Comparison of ENCODE assay signal across 8 cellular contexts in the genomic region with DNA sequence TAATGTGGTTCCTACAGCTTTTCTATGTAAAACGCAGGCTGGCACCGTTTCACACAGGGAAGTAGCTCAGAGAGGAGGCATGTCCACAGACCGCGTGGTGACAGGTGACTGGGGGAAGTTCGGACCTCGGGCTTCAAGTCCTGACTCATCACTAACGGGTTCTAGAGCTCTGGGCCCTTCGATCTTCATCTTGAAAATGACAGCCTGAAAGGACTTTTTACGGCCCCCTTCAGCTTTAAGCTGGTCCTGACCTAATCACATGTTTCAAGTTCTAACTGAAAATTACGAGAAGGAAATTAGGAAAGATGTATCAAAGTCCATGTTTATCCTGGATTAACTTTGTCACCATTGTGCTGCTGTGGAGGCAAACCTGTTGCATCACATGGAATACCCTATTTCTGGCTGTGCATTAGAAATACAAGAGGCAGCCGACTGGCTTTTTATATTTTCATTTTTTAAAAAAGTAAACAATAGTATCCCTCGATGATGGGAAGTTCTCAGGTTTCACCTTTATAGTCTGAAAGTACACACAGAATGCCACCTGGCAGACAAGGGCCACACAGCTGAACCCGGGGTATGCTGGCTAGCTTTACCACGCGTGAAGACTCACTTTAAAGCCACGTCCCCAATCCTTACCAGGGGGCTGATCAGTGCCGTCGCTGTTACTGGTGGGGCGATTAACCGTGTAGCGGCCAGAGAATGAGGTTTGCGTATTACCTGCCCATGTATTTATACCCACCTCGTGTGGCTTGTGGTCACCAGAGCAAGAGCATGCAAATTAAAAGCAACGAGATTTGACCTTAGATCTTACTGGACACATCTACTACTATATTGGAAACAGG.
A peak's percentile ranks its signal among the peaks of the same experiment; 100 is the strongest.
DNase-seq lines count a peak whose midpoint lies in the region; ATAC-seq and TF ChIP-seq lines count a peak whose summit lies in the region.

No MANE protein-coding gene starts in this region.

- H3K9me2 ChIP-seq in DOHH2 (replicated peaks; ENCODE audit: control insufficient read depth, low read length), result no peaks in the 10 kb centered on the region

- H3K4me2 ChIP-seq in DOHH2 (ENCODE audit: low read length), result peak overlapping the region; percentile 86

- H3K9me3 ChIP-seq in DOHH2 (ENCODE audit: control insufficient read depth, insufficient read depth, low read length), result no peaks in the 10 kb centered on the region

- H3K4me1 ChIP-seq in DOHH2 (ENCODE audit: control insufficient read depth, low read length), result peaks cover 24% of the 10 kb centered on the region

- no peaks in the 10 kb centered on the region for H4K20me1 ChIP-seq in DOHH2 (ENCODE audit: control insufficient read depth, insufficient read depth, low read depth, low read length)

- peak overlapping the region; percentile 89 to 98 for H3K27ac Mint-ChIP-seq in stimulated activated naive CD8-positive, alpha-beta T cell treated with anti-CD3 and anti-CD28 coated beads, Interleukin-15, amount 100 ng/mL, for 72 hours

- H3K27me3 ChIP-seq in DOHH2 (ENCODE audit: control insufficient read depth, low read length), result peaks cover 48% of the 10 kb centered on the region

- peak; percentile 17 for ATAC-seq in GM19438 (IDR thresholded peaks at IDR 0.05; ENCODE audit: low read depth, unreplicated experiment)
- ATAC-seq in HG03460 (IDR thresholded peaks at IDR 0.05; ENCODE audit: unreplicated experiment), result peak; percentile 23
- ATAC-seq in stimulated activated naive CD8-positive, alpha-beta T cell treated with anti-CD3 and anti-CD28 coated beads, Interleukin-15, amount 100 ng/mL, for 72 hours, result no peak

- peaks cover 3% of the 10 kb centered on the region; the same call in 1 of the 2 replicates for H3F3A ChIP-seq in DOHH2 (ENCODE audit: control insufficient read depth, insufficient read depth)

- peak overlapping the region; percentile 76 to 93 for H3K4me3 Mint-ChIP-seq in stimulated activated naive CD8-positive, alpha-beta T cell treated with anti-CD3 and anti-CD28 coated beads, Interleukin-15, amount 100 ng/mL, for 72 hours

- DNase-seq in T-helper 1 cell (peak in 3 of 5 donors; percentile 5 to 20 (median 10)), choroid plexus epithelial cell (ENCODE audit: low read depth) (no peak), medulla oblongata (ENCODE audit: extremely low spot score) (peak; percentile 76), hippocampal formation (lab: John Stamatoyannopoulos, UW) (no peak)
- peak; percentile 19 to 50 for DNase-seq in stimulated activated naive CD8-positive, alpha-beta T cell treated with anti-CD3 and anti-CD28 coated beads, Interleukin-15, amount 100 ng/mL, for 72 hours

- H3K27ac ChIP-seq in DOHH2 (ENCODE audit: low read depth, low read length), result no peak overlapping the region

- no peaks in the 10 kb centered on the region for H3K9me3 Mint-ChIP-seq in stimulated activated naive CD8-positive, alpha-beta T cell treated with anti-CD3 and anti-CD28 coated beads, Interleukin-15, amount 100 ng/mL, for 72 hours

- H3K4me3 ChIP-seq in DOHH2 (ENCODE audit: low read length) (peak overlapping the region; percentile 83), choroid plexus epithelial cell (ENCODE audit: low read depth, low read length) (peak overlapping the region; percentile 82)

- peaks cover 55% of the 10 kb centered on the region for H3K4me1 Mint-ChIP-seq in stimulated activated naive CD8-positive, alpha-beta T cell treated with anti-CD3 and anti-CD28 coated beads, Interleukin-15, amount 100 ng/mL, for 72 hours

- no peak for TF ChIP-seq CTCF in DOHH2 (IDR thresholded peaks at IDR 0.05; ENCODE audit: low read depth, low read length, poor library complexity, severe bottlenecking)
- no peak for TF ChIP-seq CTCF in choroid plexus epithelial cell (conservative IDR thresholded peaks at IDR 0.05; ENCODE audit: low read depth, low read length)

- H3K79me2 ChIP-seq in DOHH2 (ENCODE audit: control insufficient read depth, low read length), result peaks cover 17% of the 10 kb centered on the region

- H3K36me3 ChIP-seq in DOHH2 (ENCODE audit: control insufficient read depth, low read length), result no peaks in the 10 kb centered on the region

- H3K27me3 Mint-ChIP-seq in stimulated activated naive CD8-positive, alpha-beta T cell treated with anti-CD3 and anti-CD28 coated beads, Interleukin-15, amount 100 ng/mL, for 72 hours, result no peaks in the 10 kb centered on the region

Comparison
In these comparisons a context has a peak if more than half of its experiments do, and no peak if none do; other contexts are left out.
1. DNase-seq: peak in T-helper 1 cell (3 of 5), medulla oblongata (single experiment) and stimulated activated naive CD8-positive, alpha-beta T cell treated with anti-CD3 and anti-CD28 coated beads, Interleukin-15, amount 100 ng/mL, for 72 hours (2 of 2); none in choroid plexus epithelial cell (single experiment) and hippocampal formation (0 of 2).